Comparison of ENCODE assay signal across 11 cellular contexts in genomic region chrX:72776653-72777466, GRCh38. TPM values are rescaled to one million over a fixed set of nuclear protein-coding genes. Genes with fewer than 3 reads are reported as not detected.
A peak's percentile ranks its signal among the peaks of the same experiment; 100 is the strongest.
DNase-seq lines count a peak whose midpoint lies in the region; ATAC-seq, FAIRE-seq and TF ChIP-seq lines count a peak whose summit lies in the region.
"Not testable (repeated sequence)": the region's sequence is repeated elsewhere in the genome, so short reads cannot be mapped to it uniquely, and the experiment has no call there.
"Had no signal": no experiment of that assay in that cellular context is flagged by ENCODE, and none has a peak within 500 bp of the region (broad histone marks: within the 10 kb centered on the region; RNA-seq: fewer than 3 reads in every experiment).

DMRTC1B (plus strand) TSS chrX:72776890; CDS start chrX:72845136, 68,246 bp downstream.

- H3K27ac ChIP-seq in GM12878 (ENCODE audit: control insufficient read depth, insufficient read depth); lung (ENCODE audit: low read depth in 1 of 2, low read length in 1 of 2): not testable (repeated sequence)

- peak; percentile 38 for FAIRE-seq in GM12878 (lab: Jason Lieb, UNC)

- H3K79me2 ChIP-seq in GM12878 (ENCODE audit: control insufficient read depth, insufficient read depth, low read length) = not testable (repeated sequence)

- POLR2A ChIA-PET in GM12878 (lab: Charles Lee) = not testable (repeated sequence)

- not testable (repeated sequence) for H3K36me3 ChIP-seq in GM12878 (ENCODE audit: control insufficient read depth in 2 of 2, insufficient read depth in 2 of 2, low read length in 1 of 2); lung (ENCODE audit: control insufficient read depth in 2 of 2, insufficient read depth in 2 of 2, low read length in 2 of 2)

- TF ChIP-seq EP300 in GM12878 (IDR thresholded peaks at IDR 0.05; ENCODE audit: borderline replicate concordance in 1 of 2, control insufficient read depth in 1 of 2, low read depth in 2 of 2, low read length in 2 of 2) = not testable (repeated sequence)

- SMC1A ChIA-PET in GM12878 (lab: Charles Lee; ENCODE audit: uncharacterized antibody, unreplicated experiment) = not testable (repeated sequence)

- ATAC-seq in GM18867 (IDR thresholded peaks at IDR 0.05; ENCODE audit: unreplicated experiment) = peak; percentile 87
- peak; percentile 84 for ATAC-seq in GM21360 (IDR thresholded peaks at IDR 0.05; ENCODE audit: unreplicated experiment)
- peak; percentile 91 for ATAC-seq in HG02642 (IDR thresholded peaks at IDR 0.05; ENCODE audit: poor library complexity, unreplicated experiment)
- peak; percentile 60 for ATAC-seq in HG03108 (IDR thresholded peaks at IDR 0.05; ENCODE audit: unreplicated experiment)
- peak; percentile 47 for ATAC-seq in HG03575 (IDR thresholded peaks at IDR 0.05; ENCODE audit: extremely low read depth, insufficient number of reproducible peaks, low FRiP score, unreplicated experiment)
- ATAC-seq in GM12878 = peak; percentile 88
- peak; percentile 58 for ATAC-seq in lung (ENCODE audit: insufficient read depth, low FRiP score)

- TF ChIP-seq CTCF in GM12878 (IDR thresholded peaks at IDR 0.05 in 2 of 3, conservative IDR thresholded peaks at IDR 0.05 in 1 of 3; ENCODE audit: control insufficient read depth in 2 of 3, extremely low read depth in 1 of 3, insufficient read depth in 1 of 3, low read depth in 3 of 3, low read length in 3 of 3); lung (IDR thresholded peaks at IDR 0.05; ENCODE audit: control extremely low read depth, extremely low read depth): not testable (repeated sequence)

- not testable (repeated sequence) for H3K4me1 ChIP-seq in GM12878 (ENCODE audit: control insufficient read depth, insufficient read depth, low read length); lung (ENCODE audit: control insufficient read depth in 2 of 2, insufficient read depth in 2 of 2, low read length in 2 of 2)

- H3K9ac ChIP-seq in GM12878 (ENCODE audit: control insufficient read depth, insufficient read depth, low read length) = not testable (repeated sequence)

- H3K9me3 ChIP-seq in GM12878 (replicated peaks; ENCODE audit: control insufficient read depth, insufficient read depth, low read length); lung (ENCODE audit: control insufficient read depth in 2 of 2, insufficient read depth in 1 of 2, low read length in 1 of 2): not testable (repeated sequence)

- not testable (repeated sequence) for BruUV-seq in GM12878 (replicated peaks; lab: Mats Ljungman, UMichigan)

- TF ChIP-seq POLR2A in GM12878 (IDR thresholded peaks at IDR 0.05; ENCODE audit: low read depth, low read length) = not testable (repeated sequence)

- H2AFZ ChIP-seq in GM12878 (ENCODE audit: control insufficient read depth, low read depth, low read length) = not testable (repeated sequence)

- H3K4me3 ChIP-seq in GM12878, lung: not testable (repeated sequence)

- not testable (repeated sequence) for H3K4me2 ChIP-seq in GM12878 (ENCODE audit: control insufficient read depth, insufficient read depth)

- DNase-seq in GM12878 (ENCODE audit: low read depth, low spot score); lung (ENCODE audit: low spot score): not testable (repeated sequence)

- CTCF ChIA-PET in GM12878 (lab: Yijun Ruan, JAX) = not testable (repeated sequence)

- in situ Hi-C loops in GM12878 (cut with MboI) = not testable (repeated sequence)

- WGBS in GM12878 (ENCODE audit: insufficient coverage, insufficient replicate concordance, low lambda C conversion rate, missing lambda C conversion rate) = no CpG with 5 or more reads among the region's 44 CpGs
- WGBS in lung, 2 donors = no CpG with 5 or more reads among the region's 44 CpGs

- not testable (repeated sequence) for TF ChIP-seq RAD21 in GM12878 (IDR thresholded peaks at IDR 0.05; ENCODE audit: insufficient read depth, low read depth, low read length)

- RAD21 ChIA-PET in GM12878 (lab: Charles Lee; ENCODE audit: unreplicated experiment) = not testable (repeated sequence)

- not testable (repeated sequence) for H4K20me1 ChIP-seq in GM12878 (ENCODE audit: control insufficient read depth, insufficient read depth)

- not testable (repeated sequence) for H3K27me3 ChIP-seq in GM12878 (replicated peaks in 1 of 2; ENCODE audit: control insufficient read depth in 2 of 2, insufficient read depth in 2 of 2, low read length in 1 of 2); lung (ENCODE audit: control insufficient read depth, insufficient read depth)

- intact Hi-C loops in GM12878 (cut with micrococcal nuclease; ENCODE audit: unreplicated experiment) = not testable (repeated sequence)

RNA-seq across cellular contexts. Expression of gene DMRTC1B, which starts in this region (rescaled TPM):
- not detected in 2 replicates for total RNA-seq in GM12878 (2013; cell fraction: nucleolus; rRNA removed)
- total RNA-seq in GM12878 (2014; rRNA removed) = not detected in 2 replicates
- total RNA-seq in GM12878 (2014; rRNA removed; fragmentation: Illumina TruSeq; extraction: Trizol) = not detected in 2 replicates
- total RNA-seq in GM12878 (2021) = not detected in 2 replicates
- polyA plus RNA-seq in GM12878 (2011; ENCODE audit: low read depth) = not detected
- not detected in 2 replicates for polyA plus RNA-seq in GM12878 (2011; rRNA removed)
- polyA plus RNA-seq in GM12878 (2011; cell fraction: cytosol; rRNA removed) = not detected in 2 replicates
- polyA plus RNA-seq in GM12878 (2011; cell fraction: nucleus; rRNA removed) = not detected in 2 replicates
- not detected in 2 replicates for polyA plus RNA-seq in GM12878 (2012)
- polyA plus RNA-seq in GM12878 (2014; fragmentation: Illumina TruSeq; extraction: Trizol) = not detected in 2 replicates
- not detected for polyA plus RNA-seq in GM12878 (2014; fragmentation: Nextera tagmentation; extraction: Ambion mirVana)
- 0.06 TPM in 1 of 2 replicates, not detected in the other for polyA plus RNA-seq in GM12878 (2014; rRNA removed)
- polyA plus RNA-seq in GM12878 (2016; fragmentation: Nextera tagmentation; extraction: Ambion mirVana) = not detected
- not detected in 2 replicates for polyA minus RNA-seq in GM12878 (2011; rRNA and poly(A)+ RNA removed)
- polyA minus RNA-seq in GM12878 (2011; cell fraction: cytosol; rRNA and poly(A)+ RNA removed) = not detected in 2 replicates
- polyA minus RNA-seq in GM12878 (2011; cell fraction: nucleus; rRNA and poly(A)+ RNA removed) = not detected in 2 replicates
- under 1 TPM; 0.43 to 0.71 TPM for total RNA-seq in lung
- under 1 TPM; 0.35 to 0.96 TPM for polyA plus RNA-seq in lung
- total RNA-seq: activated naive CD8-positive, alpha-beta T cell treated with anti-CD3 and anti-CD28 coated beads for 36 hours; IMR-90; vagina had no signal
- polyA plus RNA-seq: BJ, IMR-90 had no signal

Comparison
In these comparisons a context has a peak if more than half of its experiments do, and no peak if none do; other contexts are left out.
1. Peak in ATAC-seq in GM12878; RNA of the gene not detected or under 1 TPM.
2. Peak in ATAC-seq in lung; RNA of the gene not detected or under 1 TPM.